ENCODE assay signal across 30 cellular contexts in genomic region chrX:13754765-13755164, GRCh38. TPM values are rescaled to one million over a fixed set of nuclear protein-coding genes. Genes with fewer than 3 reads are reported as not detected.
DNase-seq lines count a peak whose midpoint lies in the region; ATAC-seq and TF ChIP-seq lines count a peak whose summit lies in the region.
"Had no signal": no experiment of that assay in that cellular context is flagged by ENCODE, and none has a peak within 500 bp of the region (broad histone marks: within the 10 kb centered on the region; RNA-seq: fewer than 3 reads in every experiment).

No MANE protein-coding gene starts in this region.

- H3K9me2 ChIP-seq in DOHH2 (replicated peaks; ENCODE audit: control insufficient read depth, low read length): no peaks in the 10 kb centered on the region
- H3K9me2 ChIP-seq: SK-N-SH had no signal

- peaks cover 81% of the 10 kb centered on the region for H3K36me3 ChIP-seq in DOHH2 (ENCODE audit: control insufficient read depth, low read length)
- H3K36me3 ChIP-seq: ovary had no signal

- H3K4me1 Mint-ChIP-seq in activated CD8-positive, alpha-beta T cell treated with anti-CD3 and anti-CD28 coated beads, Interleukin-2, amount 10 ng/mL, durations not matched to agents 7 days and 5 days (ENCODE audit: low read depth): peaks cover 24% of the 10 kb centered on the region
- H3K4me1 Mint-ChIP-seq: nephron had no signal

- H3K36me3 Mint-ChIP-seq in activated CD8-positive, alpha-beta T cell treated with anti-CD3 and anti-CD28 coated beads, Interleukin-2, amount 10 ng/mL, durations not matched to agents 7 days and 5 days (ENCODE audit: low read depth): peaks cover 42% of the 10 kb centered on the region

- H3F3A ChIP-seq in DOHH2 (ENCODE audit: control insufficient read depth, insufficient read depth): peaks cover 20% of the 10 kb centered on the region

- CTCF ChIA-PET in activated CD8-positive, alpha-beta T cell treated with anti-CD3 and anti-CD28 coated beads, Interleukin-2, amount 10 ng/mL, durations not matched to agents 7 days and 5 days (lab: Charles Lee): interaction anchor here (0.7 to 1.9 kb wide), 4 partner anchors 19 to 277 kb away, joined by 3 to 7 read pairs (median 4); partner anchors contain the start of genes OFD1 and TRAPPC2

- H4K20me1 ChIP-seq in DOHH2 (ENCODE audit: control insufficient read depth, insufficient read depth, low read depth, low read length): no peaks in the 10 kb centered on the region

- POLR2A ChIA-PET in activated CD8-positive, alpha-beta T cell treated with anti-CD3 and anti-CD28 coated beads, Interleukin-2, amount 10 ng/mL, durations not matched to agents 7 days and 5 days (lab: Charles Lee): interaction anchor here (0.5 to 1.6 kb wide), 4 partner anchors 19 to 67 kb away, joined by 3 to 7 read pairs (median 3); partner anchors contain the start of gene OFD1

- H3K4me3 Mint-ChIP-seq in activated CD8-positive, alpha-beta T cell treated with anti-CD3 and anti-CD28 coated beads, Interleukin-2, amount 10 ng/mL, durations not matched to agents 7 days and 5 days: no peak overlapping the region
- H3K4me3 Mint-ChIP-seq: activated CD4-positive, alpha-beta T cell treated with anti-CD3 and anti-CD28 coated beads, Interleukin-2, amount 10 ng/mL, durations not matched to agents 24 days and 14 days; activated CD8-positive, alpha-beta memory T cell treated with anti-CD3 and anti-CD28 coated beads, Interleukin-2, amount 10 ng/mL, durations not matched to agents 7 days and 5 days; activated T-cell treated with anti-CD3 and anti-CD28 coated beads, Interleukin-2, amount 50 U/mL, for 72 hours; nephron; type B pancreatic cell had no signal

- H3K79me2 ChIP-seq in DOHH2 (ENCODE audit: control insufficient read depth, low read length): peaks cover 12% of the 10 kb centered on the region

- no peaks in the 10 kb centered on the region for H3K9me3 ChIP-seq in DOHH2 (ENCODE audit: control insufficient read depth, insufficient read depth, low read length)
- H3K9me3 ChIP-seq: heart left ventricle, lower lobe of right lung, ovary, SK-N-SH had no signal

- H3K4me1 ChIP-seq in DOHH2 (ENCODE audit: control insufficient read depth, low read length): peaks cover 62% of the 10 kb centered on the region
- H3K4me1 ChIP-seq: lower lobe of right lung had no signal

- ATAC-seq in activated CD8-positive, alpha-beta T cell treated with anti-CD3 and anti-CD28 coated beads, Interleukin-2, amount 10 ng/mL, durations not matched to agents 7 days and 5 days: no peak
- ATAC-seq in HG03196 (IDR thresholded peaks at IDR 0.05; ENCODE audit: unreplicated experiment) (no peak), GM19397 (IDR thresholded peaks at IDR 0.05; ENCODE audit: unreplicated experiment) (no peak), GM21390 (IDR thresholded peaks at IDR 0.05; ENCODE audit: unreplicated experiment) (no peak)
- ATAC-seq: activated T-cell treated with anti-CD3 and anti-CD28 coated beads, Interleukin-2, amount 50 U/mL, for 72 hours; heart left ventricle had no signal

- H3K9me3 Mint-ChIP-seq in activated CD8-positive, alpha-beta T cell treated with anti-CD3 and anti-CD28 coated beads, Interleukin-2, amount 10 ng/mL, durations not matched to agents 7 days and 5 days (ENCODE audit: insufficient read depth): no peaks in the 10 kb centered on the region
- H3K9me3 Mint-ChIP-seq: activated CD4-positive, alpha-beta T cell treated with anti-CD3 and anti-CD28 coated beads, Interleukin-2, amount 10 ng/mL, durations not matched to agents 24 days and 14 days; activated T-cell treated with anti-CD3 and anti-CD28 coated beads, Interleukin-2, amount 50 U/mL, for 72 hours; nephron; type B pancreatic cell had no signal

- peak; percentile 58 to 66 for DNase-seq in AML-193 (lab: John Stamatoyannopoulos, UW)
- DNase-seq in NOMO-1 treated with DMSO at 0.1 percent for 48 hours (lab: John Stamatoyannopoulos, UW; ENCODE audit: unreplicated experiment): peak; percentile 96
- DNase-seq in activated CD8-positive, alpha-beta T cell treated with anti-CD3 and anti-CD28 coated beads, Interleukin-2, amount 10 ng/mL, durations not matched to agents 7 days and 5 days: no peak
- DNase-seq in hypothalamus (lab: John Stamatoyannopoulos, UW): no peak
- DNase-seq: activated naive CD4-positive, alpha-beta T cell; activated T-cell treated with anti-CD3 and anti-CD28 coated beads, Interleukin-2, amount 50 U/mL, for 72 hours; anterior cingulate cortex; Calu3; DND-41; GM23248; heart left ventricle; kidney glomerular epithelial cell; lower lobe of right lung; NCI-H1105; NCI-H2029; NCI-H345; OCI-M1; ovary; retina; SK-N-SH; stimulated activated CD4-positive, alpha-beta T cell treated with anti-CD3 and anti-CD28 coated beads, Interleukin-2, amount 100 ng/mL, for 48 hours had no signal

- H3K27me3 ChIP-seq in DOHH2 (ENCODE audit: control insufficient read depth, low read length): no peaks in the 10 kb centered on the region
- H3K27me3 ChIP-seq: ovary had no signal

- peak overlapping the region; percentile 11; the same call in 1 of the 2 replicates for H3K4me2 ChIP-seq in DOHH2 (ENCODE audit: low read length)
- H3K4me2 ChIP-seq: SK-N-SH had no signal

- TF ChIP-seq CTCF in DOHH2 (IDR thresholded peaks at IDR 0.05; ENCODE audit: low read depth, low read length, poor library complexity, severe bottlenecking): no peak

- peak overlapping the region; percentile 52 for H3K27ac Mint-ChIP-seq in activated CD8-positive, alpha-beta T cell treated with anti-CD3 and anti-CD28 coated beads, Interleukin-2, amount 10 ng/mL, durations not matched to agents 7 days and 5 days
- H3K27ac Mint-ChIP-seq: activated CD4-positive, alpha-beta T cell treated with anti-CD3 and anti-CD28 coated beads, Interleukin-2, amount 10 ng/mL, durations not matched to agents 24 days and 14 days; activated T-cell treated with anti-CD3 and anti-CD28 coated beads, Interleukin-2, amount 50 U/mL, for 72 hours; nephron; type B pancreatic cell had no signal

- peak overlapping the region; percentile 30; the same call in 1 of the 2 replicates for H3K27ac ChIP-seq in DOHH2 (ENCODE audit: low read depth, low read length)
- H3K27ac ChIP-seq: coronary artery, GM23248, heart left ventricle, lower lobe of right lung, ovary had no signal

- H3K27me3 Mint-ChIP-seq in activated CD8-positive, alpha-beta T cell treated with anti-CD3 and anti-CD28 coated beads, Interleukin-2, amount 10 ng/mL, durations not matched to agents 7 days and 5 days (ENCODE audit: low read depth): no peaks in the 10 kb centered on the region
- H3K27me3 Mint-ChIP-seq: activated CD4-positive, alpha-beta T cell treated with anti-CD3 and anti-CD28 coated beads, Interleukin-2, amount 10 ng/mL, durations not matched to agents 24 days and 14 days; activated CD8-positive, alpha-beta memory T cell treated with anti-CD3 and anti-CD28 coated beads, Interleukin-2, amount 10 ng/mL, durations not matched to agents 7 days and 5 days; type B pancreatic cell had no signal

- H3K4me3 ChIP-seq in DOHH2 (ENCODE audit: low read length): no peak overlapping the region
- H3K4me3 ChIP-seq: coronary artery, GM23248, heart left ventricle, lower lobe of right lung, ovary had no signal

RNA-seq across cellular contexts. Expression of gene OFD1, which starts 20.2 kb away (rescaled TPM):
- total RNA-seq in activated CD8-positive, alpha-beta T cell treated with anti-CD3 and anti-CD28 coated beads, Interleukin-2, amount 10 ng/mL, durations not matched to agents 7 days and 5 days: 10 to 100 TPM; 29.6 to 30.4 TPM

RNA-seq across cellular contexts. Expression of gene TRAPPC2, which starts 20.3 kb away (rescaled TPM):
- total RNA-seq in activated CD8-positive, alpha-beta T cell treated with anti-CD3 and anti-CD28 coated beads, Interleukin-2, amount 10 ng/mL, durations not matched to agents 7 days and 5 days: 10 to 100 TPM; 21.6 to 23.2 TPM

Comparison
In these comparisons a context has a peak if more than half of its experiments do, and no peak if none do; other contexts are left out.
1. DNase-seq: peak in AML-193 (2 of 2) and NOMO-1 treated with DMSO at 0.1 percent for 48 hours (single experiment); none in activated CD8-positive, alpha-beta T cell treated with anti-CD3 and anti-CD28 coated beads, Interleukin-2, amount 10 ng/mL, durations not matched to agents 7 days and 5 days (single experiment) and hypothalamus (0 of 51).